Comparison of ENCODE assay signal across 8 cellular contexts in genomic region chr10:110843031-110843430, GRCh38. TPM values are rescaled to one million over a fixed set of nuclear protein-coding genes. Genes with fewer than 3 reads are reported as not detected.
A peak's percentile ranks its signal among the peaks of the same experiment; 100 is the strongest.
DNase-seq lines count a peak whose midpoint lies in the region; ATAC-seq and TF ChIP-seq lines count a peak whose summit lies in the region.

No MANE protein-coding gene starts in this region.

- peak overlapping the region; percentile 64 for H3K27ac Mint-ChIP-seq in activated CD8-positive, alpha-beta memory T cell treated with anti-CD3 and anti-CD28 coated beads, Interleukin-2, amount 10 ng/mL, durations not matched to agents 7 days and 5 days
- H3K27ac Mint-ChIP-seq in osteocyte (ENCODE audit: unreplicated experiment) = peak overlapping the region; percentile 20

- H4K20me1 ChIP-seq in DOHH2 (ENCODE audit: control insufficient read depth, insufficient read depth, low read depth, low read length) = no peaks in the 10 kb centered on the region

- H3K4me1 Mint-ChIP-seq in activated CD8-positive, alpha-beta memory T cell treated with anti-CD3 and anti-CD28 coated beads, Interleukin-2, amount 10 ng/mL, durations not matched to agents 7 days and 5 days = peaks cover 31% of the 10 kb centered on the region
- peaks cover 60% of the 10 kb centered on the region for H3K4me1 Mint-ChIP-seq in osteocyte (ENCODE audit: unreplicated experiment)

- CTCF ChIA-PET in activated CD8-positive, alpha-beta memory T cell treated with anti-CD3 and anti-CD28 coated beads, Interleukin-2, amount 10 ng/mL, durations not matched to agents 7 days and 5 days (lab: Charles Lee) = interaction anchor here (0.9 to 5.5 kb wide), 4 partner anchors 8 to 40 kb away, joined by 3 to 24 read pairs (median 4); no protein-coding TSS in a partner anchor

- H3K9me2 ChIP-seq in DOHH2 (replicated peaks; ENCODE audit: control insufficient read depth, low read length) = no peaks in the 10 kb centered on the region

- H3K79me2 ChIP-seq in DOHH2 (ENCODE audit: control insufficient read depth, low read length) = 0 out of 2 replicates have a peak, but pooled peaks cover 6% of the 10 kb centered on the region

- peak overlapping the region; percentile 71 for H3K4me3 ChIP-seq in DOHH2 (ENCODE audit: low read length)

- no peaks in the 10 kb centered on the region for H3K9me3 ChIP-seq in DOHH2 (ENCODE audit: control insufficient read depth, insufficient read depth, low read length)

- H3K36me3 Mint-ChIP-seq in activated CD8-positive, alpha-beta memory T cell treated with anti-CD3 and anti-CD28 coated beads, Interleukin-2, amount 10 ng/mL, durations not matched to agents 7 days and 5 days = peaks cover 2% of the 10 kb centered on the region
- no peaks in the 10 kb centered on the region for H3K36me3 Mint-ChIP-seq in osteocyte (ENCODE audit: unreplicated experiment)

- ATAC-seq in GM19351 (IDR thresholded peaks at IDR 0.05; ENCODE audit: unreplicated experiment) (peak; percentile 73), HG03196 (IDR thresholded peaks at IDR 0.05; ENCODE audit: unreplicated experiment) (peak; percentile 74)
- ATAC-seq in activated CD8-positive, alpha-beta memory T cell treated with anti-CD3 and anti-CD28 coated beads, Interleukin-2, amount 10 ng/mL, durations not matched to agents 7 days and 5 days = peak; percentile 90

- H3K27ac ChIP-seq in DOHH2 (ENCODE audit: low read depth, low read length) = peak overlapping the region; percentile 95

- peak overlapping the region; percentile 95 for H3K4me2 ChIP-seq in DOHH2 (ENCODE audit: low read length)

- H3K27me3 Mint-ChIP-seq in activated CD8-positive, alpha-beta memory T cell treated with anti-CD3 and anti-CD28 coated beads, Interleukin-2, amount 10 ng/mL, durations not matched to agents 7 days and 5 days = no peaks in the 10 kb centered on the region
- peaks cover 3% of the 10 kb centered on the region for H3K27me3 Mint-ChIP-seq in osteocyte (ENCODE audit: unreplicated experiment)

- H3K4me1 ChIP-seq in DOHH2 (ENCODE audit: control insufficient read depth, low read length) = peaks cover 89% of the 10 kb centered on the region

- H3K36me3 ChIP-seq in DOHH2 (ENCODE audit: control insufficient read depth, low read length) = 0 out of 2 replicates have a peak, but pooled peaks cover 3% of the 10 kb centered on the region

- no peaks in the 10 kb centered on the region for H3K27me3 ChIP-seq in DOHH2 (ENCODE audit: control insufficient read depth, low read length)

- peaks cover 14% of the 10 kb centered on the region for H3F3A ChIP-seq in DOHH2 (ENCODE audit: control insufficient read depth, insufficient read depth)

- in situ Hi-C loops in ACHN (cut with HindIII; ENCODE audit: low pct_ligation_motif_present, low pct_unique_long_range_greater_than_20kb, low sequenced_read_pairs) = no loop called here

- no peak overlapping the region for H3K4me3 Mint-ChIP-seq in activated CD8-positive, alpha-beta memory T cell treated with anti-CD3 and anti-CD28 coated beads, Interleukin-2, amount 10 ng/mL, durations not matched to agents 7 days and 5 days
- no peak overlapping the region for H3K4me3 Mint-ChIP-seq in osteocyte (ENCODE audit: unreplicated experiment)

- H3K9me3 Mint-ChIP-seq in activated CD8-positive, alpha-beta memory T cell treated with anti-CD3 and anti-CD28 coated beads, Interleukin-2, amount 10 ng/mL, durations not matched to agents 7 days and 5 days (ENCODE audit: low read depth) = no peaks in the 10 kb centered on the region
- H3K9me3 Mint-ChIP-seq in osteocyte (ENCODE audit: unreplicated experiment) = no peaks in the 10 kb centered on the region

- no peak for TF ChIP-seq CTCF in DOHH2 (IDR thresholded peaks at IDR 0.05; ENCODE audit: low read depth, low read length, poor library complexity, severe bottlenecking)
- TF ChIP-seq CTCF in osteocyte (IDR thresholded peaks at IDR 0.05) = no peak

- DNase-seq in activated CD8-positive, alpha-beta memory T cell treated with anti-CD3 and anti-CD28 coated beads, Interleukin-2, amount 10 ng/mL, durations not matched to agents 7 days and 5 days = peak; percentile 78
- DNase-seq in osteocyte (ENCODE audit: extremely low spot score, unreplicated experiment) (no peak), amniotic stem cell (lab: John Stamatoyannopoulos, UW) (no peak), HPDE6-E6E7 (ENCODE audit: extremely low spot score) (no peak), ACHN (no peak)

RNA-seq across cellular contexts. Expression of gene PDCD4, which starts 28.7 kb away (rescaled TPM):
- total RNA-seq in activated CD8-positive, alpha-beta memory T cell treated with anti-CD3 and anti-CD28 coated beads, Interleukin-2, amount 10 ng/mL, durations not matched to agents 7 days and 5 days = 100 to 1,000 TPM in 1 of 2 experiments, 10 to 100 TPM in 1; 74.0 to 115 TPM
- total RNA-seq in osteocyte = 106 TPM in 2 replicates
